ENCODE assay signal across 11 cellular contexts in the genomic region with DNA sequence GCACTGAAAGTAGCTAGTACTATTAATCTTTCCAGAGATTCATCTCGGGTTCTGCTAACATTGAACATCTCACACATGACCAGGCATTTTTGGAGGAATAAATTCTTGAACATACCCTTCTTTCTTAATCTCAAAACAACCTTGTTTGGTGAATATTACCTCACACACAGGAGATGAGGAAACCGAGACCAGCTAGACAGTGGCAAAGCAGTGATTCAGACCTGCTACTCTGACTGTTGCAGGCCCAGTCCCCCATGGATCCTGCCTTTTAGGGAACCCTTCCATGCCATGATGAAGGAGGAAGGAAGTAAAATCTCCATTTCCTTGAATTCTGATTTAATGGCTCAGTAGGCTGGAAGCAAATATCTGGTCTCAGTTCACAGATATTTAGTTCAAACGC. TPM values are rescaled to one million over a fixed set of nuclear protein-coding genes. Genes with fewer than 3 reads are reported as not detected.
A peak's percentile ranks its signal among the peaks of the same experiment; 100 is the strongest.
DNase-seq lines count a peak whose midpoint lies in the region; ATAC-seq and TF ChIP-seq lines count a peak whose summit lies in the region.
"Had no signal": no experiment of that assay in that cellular context is flagged by ENCODE, and none has a peak within 500 bp of the region (broad histone marks: within the 10 kb centered on the region; RNA-seq: fewer than 3 reads in every experiment).

No MANE protein-coding gene starts in this region.

- H2AFZ ChIP-seq in ACC112 (ENCODE audit: low read length, unreplicated experiment) = no peak overlapping the region

- DNase-seq in nephron progenitor cell (no peak), SIG-M5 (lab: John Stamatoyannopoulos, UW) (no peak), SK-N-DZ (ENCODE audit: low spot score) (no peak)
- DNase-seq in stimulated activated naive B cell treated with anti-CD40 and anti-IgM and Interleukin-4, amounts not matched to agents 10 μg/mL and 1 μg/mL and 100 μg/mL, for 72 hours = no peak
- DNase-seq: HCEC 1CT; NCI-H446 treated with DMSO at 0.1 percent for 48 hours; stimulated activated naive CD4-positive, alpha-beta T cell treated with Interleukin-2 at 50 U/mL for 16 hours had no signal

- WGBS in HUES64 = 75% methylated on average over 3 of the region's 3 CpGs
- WGBS in ectodermal cell, 2 experiments = 72 to 79% methylated on average over 3 of the region's 3 CpGs

- no peaks in the 10 kb centered on the region for H3K9me3 ChIP-seq in HUES64 (ENCODE audit: insufficient read depth, low read depth, low read length)
- no peaks in the 10 kb centered on the region for H3K9me3 ChIP-seq in ectodermal cell (ENCODE audit: control insufficient read depth, low read length)

- H3K27me3 ChIP-seq in ACC112 (ENCODE audit: insufficient read depth, low read length) (peaks cover 39% of the 10 kb centered on the region), HUES64 (ENCODE audit: insufficient read depth, low read length) (peaks cover 48% of the 10 kb centered on the region), ectodermal cell (ENCODE audit: control insufficient read depth, insufficient read depth, low read length, poor library complexity, severe bottlenecking) (peaks cover 39% of the 10 kb centered on the region)

- H3K36me3 ChIP-seq in ACC112 (ENCODE audit: insufficient read depth, low read length) (no peaks in the 10 kb centered on the region), HUES64 (ENCODE audit: insufficient read depth, low read length) (no peaks in the 10 kb centered on the region), ectodermal cell (ENCODE audit: control insufficient read depth, insufficient read depth, low read length) (no peaks in the 10 kb centered on the region)

- peak overlapping the region; percentile 83 for H3K27ac Mint-ChIP-seq in nephron progenitor cell
- H3K27ac Mint-ChIP-seq in stimulated activated naive B cell treated with anti-CD40 and anti-IgM and Interleukin-4, amounts not matched to agents 10 μg/mL and 1 μg/mL and 100 μg/mL, for 72 hours = no peak overlapping the region

- peaks cover 9% of the 10 kb centered on the region for H3K4me1 ChIP-seq in ACC112 (ENCODE audit: control insufficient read depth, insufficient read depth, low read length, unreplicated experiment)
- H3K4me1 ChIP-seq in HUES64 (ENCODE audit: insufficient read depth, low read length) = peaks cover 34% of the 10 kb centered on the region
- H3K4me1 ChIP-seq in ectodermal cell (ENCODE audit: control insufficient read depth, insufficient read depth, low read length) = peaks cover 3% of the 10 kb centered on the region

- no peaks in the 10 kb centered on the region for H3K27me3 Mint-ChIP-seq in nephron progenitor cell (ENCODE audit: low read depth, poor library complexity)
- peaks cover 62 to 73% of the 10 kb centered on the region in 2 donors for H3K27me3 Mint-ChIP-seq in stimulated activated naive B cell treated with anti-CD40 and anti-IgM and Interleukin-4, amounts not matched to agents 10 μg/mL and 1 μg/mL and 100 μg/mL, for 72 hours

- H3K4me3 ChIP-seq in ACC112 (ENCODE audit: low read depth, low read length) (peak overlapping the region; percentile 83; the same call in 1 of the 2 replicates), HUES64 (ENCODE audit: low read length) (peak overlapping the region; percentile 72), ectodermal cell (ENCODE audit: insufficient read depth, low read depth, low read length) (peak overlapping the region; percentile 84)

- no peak for TF ChIP-seq CTCF in nephron progenitor cell (IDR thresholded peaks at IDR 0.05)

- no peaks in the 10 kb centered on the region for H3K79me2 ChIP-seq in ACC112 (ENCODE audit: control insufficient read depth, insufficient read depth, low read length, unreplicated experiment)

- H3K36me3 Mint-ChIP-seq in nephron progenitor cell (ENCODE audit: low read depth) = peaks cover 6% of the 10 kb centered on the region
- no peaks in the 10 kb centered on the region for H3K36me3 Mint-ChIP-seq in stimulated activated naive B cell treated with anti-CD40 and anti-IgM and Interleukin-4, amounts not matched to agents 10 μg/mL and 1 μg/mL and 100 μg/mL, for 72 hours

- H3K9ac ChIP-seq in HUES64 (ENCODE audit: low read depth, low read length) = no peak overlapping the region

- ATAC-seq in stimulated activated naive B cell treated with anti-CD40 and anti-IgM and Interleukin-4, amounts not matched to agents 10 μg/mL and 1 μg/mL and 100 μg/mL, for 72 hours (replicated peaks) = no peak
- ATAC-seq in GM18498 (IDR thresholded peaks at IDR 0.05; ENCODE audit: unreplicated experiment) = no peak

- no peak overlapping the region for H3K27ac ChIP-seq in ACC112 (ENCODE audit: low read depth, low read length)
- H3K27ac ChIP-seq in HUES64 (ENCODE audit: low read depth, low read length) = no peak overlapping the region
- H3K27ac ChIP-seq in ectodermal cell (ENCODE audit: insufficient read depth, low read depth, low read length, poor library complexity, severe bottlenecking) = no peak overlapping the region

- H3K4me1 Mint-ChIP-seq in nephron progenitor cell = peaks cover 62% of the 10 kb centered on the region
- peaks cover 21 to 33% of the 10 kb centered on the region in 2 donors for H3K4me1 Mint-ChIP-seq in stimulated activated naive B cell treated with anti-CD40 and anti-IgM and Interleukin-4, amounts not matched to agents 10 μg/mL and 1 μg/mL and 100 μg/mL, for 72 hours

- H3K4me3 Mint-ChIP-seq in nephron progenitor cell = peak overlapping the region; percentile 92
- H3K4me3 Mint-ChIP-seq in stimulated activated naive B cell treated with anti-CD40 and anti-IgM and Interleukin-4, amounts not matched to agents 10 μg/mL and 1 μg/mL and 100 μg/mL, for 72 hours = no peak overlapping the region

- no peaks in the 10 kb centered on the region for H3K9me3 Mint-ChIP-seq in nephron progenitor cell
- H3K9me3 Mint-ChIP-seq in stimulated activated naive B cell treated with anti-CD40 and anti-IgM and Interleukin-4, amounts not matched to agents 10 μg/mL and 1 μg/mL and 100 μg/mL, for 72 hours = no peaks in the 10 kb centered on the region

RNA-seq across cellular contexts. Expression of gene PCSK5, which starts 2.6 kb away (rescaled TPM):
- polyA plus RNA-seq in HUES64 (2013, experiment 1 of 2) = 4.1 TPM
- polyA plus RNA-seq in HUES64 (2013, experiment 2 of 2) = 4.3 TPM
- 10.7 TPM for polyA plus RNA-seq in ectodermal cell (2013, experiment 1 of 4)
- 11.7 TPM for polyA plus RNA-seq in ectodermal cell (2013, experiment 2 of 4)
- 8.5 TPM for polyA plus RNA-seq in ectodermal cell (2013, experiment 3 of 4)
- 9.9 TPM for polyA plus RNA-seq in ectodermal cell (2013, experiment 4 of 4)
- polyA plus RNA-seq in SK-N-DZ (2014; cell fraction: cytosol; rRNA removed) = 0.03 TPM in 2 replicates
- 0.33 and 0.51 TPM in 2 replicates for polyA plus RNA-seq in SK-N-DZ (2014; cell fraction: nucleus; rRNA removed)
